In genomic region chr13:43785681-43786471, GRCh38 we compare ENCODE assay signal across 9 cellular contexts. TPM values are rescaled to one million over a fixed set of nuclear protein-coding genes. Genes with fewer than 3 reads are reported as not detected.
A peak's percentile ranks its signal among the peaks of the same experiment; 100 is the strongest.
DNase-seq lines count a peak whose midpoint lies in the region; ATAC-seq and TF ChIP-seq lines count a peak whose summit lies in the region.
"Had no signal": no experiment of that assay in that cellular context is flagged by ENCODE, and none has a peak within 500 bp of the region (broad histone marks: within the 10 kb centered on the region; RNA-seq: fewer than 3 reads in every experiment).

No MANE protein-coding gene starts in this region.

- no peaks in the 10 kb centered on the region for H3K4me1 Mint-ChIP-seq in T-helper 1 cell treated with Interleukin-12 subunit alpha and Interleukin-12 subunit beta and Interleukin-4 antibody, amounts not matched to agents 30 μg/mL and 1 μg/mL, for 36 hours (ENCODE audit: low read depth)

- peaks cover 47% of the 10 kb centered on the region for H3K27me3 Mint-ChIP-seq in T-helper 1 cell treated with Interleukin-12 subunit alpha and Interleukin-12 subunit beta and Interleukin-4 antibody, amounts not matched to agents 30 μg/mL and 1 μg/mL, for 36 hours (ENCODE audit: low read depth)

- no peaks in the 10 kb centered on the region for H3K36me3 Mint-ChIP-seq in T-helper 1 cell treated with Interleukin-12 subunit alpha and Interleukin-12 subunit beta and Interleukin-4 antibody, amounts not matched to agents 30 μg/mL and 1 μg/mL, for 36 hours (ENCODE audit: low read depth)

- peak in 11 of 56 donors; percentile 6 to 37 (median 16) for TF ChIP-seq CTCF in dorsolateral prefrontal cortex (IDR thresholded peaks at IDR 0.05 in 54 of 56, conservative IDR thresholded peaks at IDR 0.05 in 2 of 56; ENCODE audit: low read depth in 1 of 56, partially characterized antibody in 56 of 56)

- no peak overlapping the region for H3K27ac Mint-ChIP-seq in T-helper 1 cell treated with Interleukin-12 subunit alpha and Interleukin-12 subunit beta and Interleukin-4 antibody, amounts not matched to agents 30 μg/mL and 1 μg/mL, for 36 hours

- no peak for ATAC-seq in GM18498 (IDR thresholded peaks at IDR 0.05; ENCODE audit: unreplicated experiment)

- intact Hi-C loops in dorsolateral prefrontal cortex (cut with DNase I): loop anchor here (2.0 to 10.0 kb wide), 6 partner anchors 91 to 699 kb away; partner anchors contain the start of genes CCDC122 (in 1 of the 2) and LACC1 (in 1 of the 2)

- H3K4me3 ChIP-seq in dorsolateral prefrontal cortex: peak overlapping the region; percentile 26 to 94 (median 85)

- H3K4me3 Mint-ChIP-seq in T-helper 1 cell treated with Interleukin-12 subunit alpha and Interleukin-12 subunit beta and Interleukin-4 antibody, amounts not matched to agents 30 μg/mL and 1 μg/mL, for 36 hours: peak overlapping the region; percentile 82

- H3K27me3 ChIP-seq in dorsolateral prefrontal cortex: no peaks in the 10 kb centered on the region

- H3K9me3 Mint-ChIP-seq in T-helper 1 cell treated with Interleukin-12 subunit alpha and Interleukin-12 subunit beta and Interleukin-4 antibody, amounts not matched to agents 30 μg/mL and 1 μg/mL, for 36 hours: no peaks in the 10 kb centered on the region

- DNase-seq in DMS153 treated with DMSO at 0.1 percent for 48 hours (lab: John Stamatoyannopoulos, UW; ENCODE audit: unreplicated experiment): peak; percentile 35
- DNase-seq in HT1080 (ENCODE audit: low read depth): peak; percentile 60
- DNase-seq in dorsolateral prefrontal cortex: peak; percentile 74 to 95 (median 93)
- DNase-seq in left kidney (ENCODE audit: low read depth, low spot score): peak; percentile 95
- DNase-seq in stimulated activated CD4-positive, alpha-beta T cell treated with anti-CD3 and anti-CD28 coated beads, Interleukin-4, amount 100 ng/mL, for 1 hour: peak; percentile 30
- no peak for DNase-seq in NCI-H510A treated with DMSO at 0.1 percent for 48 hours (lab: John Stamatoyannopoulos, UW)

- H3K27ac ChIP-seq in dorsolateral prefrontal cortex: peak overlapping the region; percentile 52 to 97 (median 92)

RNA-seq across cellular contexts. Expression of gene ENOX1, which starts 0.9 kb away (rescaled TPM):
- total RNA-seq in HT1080 (2014; rRNA removed; shearing (Covaris generic)): 2.8 and 3.2 TPM in 2 replicates
- polyA plus RNA-seq in HT1080 (2015; cell fraction: cytosol; rRNA removed): 2.6 and 4.8 TPM in 2 replicates
- polyA plus RNA-seq in HT1080 (2015; cell fraction: nucleus; rRNA removed): 1.7 and 2.1 TPM in 2 replicates
- 10 to 100 TPM; 13.5 to 35.9 (median 25.1) TPM for total RNA-seq in dorsolateral prefrontal cortex
- total RNA-seq: T-helper 2 cell treated with Interferon-gamma antibody and Interleukin-4, amounts not matched to agents 100 ng/mL and 5 ng/mL, for 36 hours had no signal
